In the genomic region with DNA sequence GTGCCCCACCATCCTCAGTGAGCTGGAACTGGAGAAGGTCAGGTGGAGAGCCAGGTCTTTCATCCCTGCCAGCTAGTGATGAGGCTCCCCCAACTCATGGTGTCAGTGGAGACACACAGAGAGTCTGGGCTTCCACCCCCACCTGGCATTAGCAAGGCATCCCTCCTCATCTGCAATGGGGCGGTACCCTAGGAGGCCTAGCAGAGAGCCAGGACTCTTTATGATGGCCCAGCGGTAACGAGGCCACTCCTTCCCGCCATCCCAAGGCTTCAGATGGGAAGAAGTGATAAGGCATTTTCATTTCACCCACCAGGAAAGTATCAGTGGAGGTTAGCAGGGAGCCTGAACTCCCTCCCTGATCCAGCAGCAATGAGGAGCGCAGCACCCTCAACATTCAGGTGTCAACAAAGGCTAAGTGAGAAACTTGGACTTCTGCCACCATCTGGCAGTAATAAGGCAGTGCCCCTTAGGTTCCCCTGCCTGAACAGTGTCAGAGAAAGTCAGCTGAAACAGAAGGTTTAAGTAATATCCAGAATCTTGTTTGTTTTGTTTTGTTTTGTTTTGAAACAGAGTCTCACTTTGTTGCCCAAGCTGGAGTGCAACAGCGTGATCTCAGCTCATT, we compare ENCODE assay signal across 1 cellular context.
TF ChIP-seq lines count a peak whose summit lies in the region.

No MANE protein-coding gene starts in this region.

TF ChIP-seq in HCT116, 20 proteins besides CTCF, POLR2A, EP300 and RAD21:
- no peak for TF ChIP-seq TCF7L2 (IDR thresholded peaks at IDR 0.05; ENCODE audit: borderline replicate concordance, extremely low read depth, insufficient read depth, insufficient read length)
- TF ChIP-seq, protein P1, sequence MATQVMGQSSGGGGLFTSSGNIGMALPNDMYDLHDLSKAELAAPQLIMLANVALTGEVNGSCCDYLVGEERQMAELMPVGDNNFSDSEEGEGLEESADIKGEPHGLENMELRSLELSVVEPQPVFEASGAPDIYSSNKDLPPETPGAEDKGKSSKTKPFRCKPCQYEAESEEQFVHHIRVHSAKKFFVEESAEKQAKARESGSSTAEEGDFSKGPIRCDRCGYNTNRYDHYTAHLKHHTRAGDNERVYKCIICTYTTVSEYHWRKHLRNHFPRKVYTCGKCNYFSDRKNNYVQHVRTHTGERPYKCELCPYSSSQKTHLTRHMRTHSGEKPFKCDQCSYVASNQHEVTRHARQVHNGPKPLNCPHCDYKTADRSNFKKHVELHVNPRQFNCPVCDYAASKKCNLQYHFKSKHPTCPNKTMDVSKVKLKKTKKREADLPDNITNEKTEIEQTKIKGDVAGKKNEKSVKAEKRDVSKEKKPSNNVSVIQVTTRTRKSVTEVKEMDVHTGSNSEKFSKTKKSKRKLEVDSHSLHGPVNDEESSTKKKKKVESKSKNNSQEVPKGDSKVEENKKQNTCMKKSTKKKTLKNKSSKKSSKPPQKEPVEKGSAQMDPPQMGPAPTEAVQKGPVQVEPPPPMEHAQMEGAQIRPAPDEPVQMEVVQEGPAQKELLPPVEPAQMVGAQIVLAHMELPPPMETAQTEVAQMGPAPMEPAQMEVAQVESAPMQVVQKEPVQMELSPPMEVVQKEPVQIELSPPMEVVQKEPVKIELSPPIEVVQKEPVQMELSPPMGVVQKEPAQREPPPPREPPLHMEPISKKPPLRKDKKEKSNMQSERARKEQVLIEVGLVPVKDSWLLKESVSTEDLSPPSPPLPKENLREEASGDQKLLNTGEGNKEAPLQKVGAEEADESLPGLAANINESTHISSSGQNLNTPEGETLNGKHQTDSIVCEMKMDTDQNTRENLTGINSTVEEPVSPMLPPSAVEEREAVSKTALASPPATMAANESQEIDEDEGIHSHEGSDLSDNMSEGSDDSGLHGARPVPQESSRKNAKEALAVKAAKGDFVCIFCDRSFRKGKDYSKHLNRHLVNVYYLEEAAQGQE (IDR thresholded peaks at IDR 0.05; ENCODE audit: low read depth): no peak
- no peak for TF ChIP-seq JUND (IDR thresholded peaks at IDR 0.05)
- TF ChIP-seq, protein P2, sequence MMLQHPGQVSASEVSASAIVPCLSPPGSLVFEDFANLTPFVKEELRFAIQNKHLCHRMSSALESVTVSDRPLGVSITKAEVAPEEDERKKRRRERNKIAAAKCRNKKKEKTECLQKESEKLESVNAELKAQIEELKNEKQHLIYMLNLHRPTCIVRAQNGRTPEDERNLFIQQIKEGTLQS (IDR thresholded peaks at IDR 0.05): no peak
- TF ChIP-seq EZH2 (IDR thresholded peaks at IDR 0.05): no peak
- TF ChIP-seq EGR1 (IDR thresholded peaks at IDR 0.05; ENCODE audit: low read depth): no peak
- TF ChIP-seq SP1 (IDR thresholded peaks at IDR 0.05; ENCODE audit: low read depth): no peak
- TF ChIP-seq, protein P3, sequence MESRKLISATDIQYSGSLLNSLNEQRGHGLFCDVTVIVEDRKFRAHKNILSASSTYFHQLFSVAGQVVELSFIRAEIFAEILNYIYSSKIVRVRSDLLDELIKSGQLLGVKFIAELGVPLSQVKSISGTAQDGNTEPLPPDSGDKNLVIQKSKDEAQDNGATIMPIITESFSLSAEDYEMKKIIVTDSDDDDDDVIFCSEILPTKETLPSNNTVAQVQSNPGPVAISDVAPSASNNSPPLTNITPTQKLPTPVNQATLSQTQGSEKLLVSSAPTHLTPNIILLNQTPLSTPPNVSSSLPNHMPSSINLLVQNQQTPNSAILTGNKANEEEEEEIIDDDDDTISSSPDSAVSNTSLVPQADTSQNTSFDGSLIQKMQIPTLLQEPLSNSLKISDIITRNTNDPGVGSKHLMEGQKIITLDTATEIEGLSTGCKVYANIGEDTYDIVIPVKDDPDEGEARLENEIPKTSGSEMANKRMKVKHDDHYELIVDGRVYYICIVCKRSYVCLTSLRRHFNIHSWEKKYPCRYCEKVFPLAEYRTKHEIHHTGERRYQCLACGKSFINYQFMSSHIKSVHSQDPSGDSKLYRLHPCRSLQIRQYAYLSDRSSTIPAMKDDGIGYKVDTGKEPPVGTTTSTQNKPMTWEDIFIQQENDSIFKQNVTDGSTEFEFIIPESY (IDR thresholded peaks at IDR 0.05; ENCODE audit: extremely low read depth, insufficient replicate concordance, low read length): no peak
- TF ChIP-seq, protein P4, sequence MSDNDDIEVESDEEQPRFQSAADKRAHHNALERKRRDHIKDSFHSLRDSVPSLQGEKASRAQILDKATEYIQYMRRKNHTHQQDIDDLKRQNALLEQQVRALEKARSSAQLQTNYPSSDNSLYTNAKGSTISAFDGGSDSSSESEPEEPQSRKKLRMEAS (IDR thresholded peaks at IDR 0.05): no peak
- TF ChIP-seq ZNF274 (IDR thresholded peaks at IDR 0.05; ENCODE audit: low read depth, low read length): no peak
- no peak for TF ChIP-seq YY1 (IDR thresholded peaks at IDR 0.05; ENCODE audit: extremely low read depth, insufficient replicate concordance, low read depth, low read length)
- no peak for TF ChIP-seq CEBPB (IDR thresholded peaks at IDR 0.05; ENCODE audit: low read depth)
- TF ChIP-seq CBX3 (IDR thresholded peaks at IDR 0.05; ENCODE audit: low read depth): no peak
- no peak for TF ChIP-seq POLR2AphosphoS5 (IDR thresholded peaks at IDR 0.05; ENCODE audit: low read depth, low read length)
- TF ChIP-seq SRF (IDR thresholded peaks at IDR 0.05; ENCODE audit: low read depth): no peak
- TF ChIP-seq EZH2phosphoT487 (IDR thresholded peaks at IDR 0.05; ENCODE audit: borderline replicate concordance): no peak
- no peak for TF ChIP-seq ZFX (IDR thresholded peaks at IDR 0.05)
TF ChIP-seq in HCT116: peak in this region for 0.
